24 cellular contexts compared by ENCODE assay signal in the genomic region with DNA sequence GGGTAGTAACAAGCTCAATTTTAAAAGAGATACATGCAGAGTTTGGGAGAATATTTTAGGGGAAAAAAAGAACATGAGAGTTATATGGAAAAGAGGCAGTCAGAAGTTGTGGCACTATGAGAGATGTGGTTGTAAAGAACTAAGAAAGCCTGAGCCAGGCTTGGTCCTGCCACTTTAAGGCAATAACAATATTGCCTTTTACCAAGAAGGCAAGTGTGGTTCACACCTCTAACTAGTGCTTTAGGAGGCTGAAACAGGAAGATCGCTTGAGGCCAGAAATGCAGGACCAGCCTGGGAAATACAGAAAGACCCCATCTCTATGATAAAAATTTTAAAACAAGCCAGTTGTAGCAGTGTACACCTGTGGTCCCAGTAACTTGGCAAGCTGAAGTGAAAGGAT.
"Had no signal": no experiment of that assay in that cellular context is flagged by ENCODE, and none has a peak within 500 bp of the region (broad histone marks: within the 10 kb centered on the region; RNA-seq: fewer than 3 reads in every experiment).

No MANE protein-coding gene starts in this region.

- H3K36me3 Mint-ChIP-seq: immature natural killer cell; naive thymus-derived CD8-positive, alpha-beta T cell; type B pancreatic cell had no signal

- H3K27ac Mint-ChIP-seq: progenitor cell of endocrine pancreas; stimulated activated naive CD8-positive, alpha-beta T cell treated with anti-CD3 and anti-CD28 coated beads, Interleukin-15, Interleukin-2, amounts not matched to agents 100 ng/mL and 50 ng/mL, for 24 hours; type B pancreatic cell had no signal

- H3K27ac ChIP-seq: left lung, lower lobe of right lung, ovary, right atrium auricular region, right lobe of liver, suprapubic skin, uterus had no signal

- H3K4me3 ChIP-seq: left lung, lower lobe of right lung, ovary, right atrium auricular region, right lobe of liver, smooth muscle cell, suprapubic skin, thoracic aorta, tibial artery, uterus had no signal

- H3K4me3 Mint-ChIP-seq: naive thymus-derived CD8-positive, alpha-beta T cell; stimulated activated naive CD8-positive, alpha-beta T cell treated with anti-CD3 and anti-CD28 coated beads, Interleukin-15, Interleukin-2, amounts not matched to agents 100 ng/mL and 50 ng/mL, for 24 hours; type B pancreatic cell had no signal

- ATAC-seq: left colon; left lung; lower lobe of right lung; naive thymus-derived CD8-positive, alpha-beta T cell; right lobe of liver had no signal

- H3K4me1 ChIP-seq: left lung, lower lobe of right lung, right atrium auricular region, right lobe of liver, suprapubic skin, tibial artery, uterus had no signal

- H3K4me1 Mint-ChIP-seq: immature natural killer cell had no signal

- DNase-seq: hypothalamus; immature natural killer cell; kidney; left colon; left lung; lower lobe of right lung; mammary epithelial cell; mesenchymal stem cell; naive thymus-derived CD8-positive, alpha-beta T cell; ovary; right lobe of liver; stimulated activated CD4-positive, alpha-beta T cell treated with anti-CD3 and anti-CD28 coated beads, Interleukin-1b, Interleukin-23, amount 100 ng/mL, for 48 hours; stimulated activated CD4-positive, alpha-beta T cell treated with anti-CD3 and anti-CD28 coated beads, Interleukin-2, amount 100 ng/mL, for 48 hours; stimulated activated CD4-positive, alpha-beta T cell treated with anti-CD3 and anti-CD28 coated beads, Interleukin-4, amount 100 ng/mL, for 4 hours; stimulated activated naive CD4-positive, alpha-beta T cell; tibial artery; uterus had no signal

- H3K27me3 Mint-ChIP-seq: progenitor cell of endocrine pancreas; stimulated activated naive CD8-positive, alpha-beta T cell treated with anti-CD3 and anti-CD28 coated beads, Interleukin-15, Interleukin-2, amounts not matched to agents 100 ng/mL and 50 ng/mL, for 24 hours; type B pancreatic cell had no signal

- H3K9me3 ChIP-seq: left lung, lower lobe of right lung, ovary, right atrium auricular region, right lobe of liver, suprapubic skin, thoracic aorta, tibial artery, uterus had no signal

- H3K27me3 ChIP-seq: left lung, ovary, right atrium auricular region, right lobe of liver, suprapubic skin, tibial artery, uterus had no signal

- H3K36me3 ChIP-seq: left lung, lower lobe of right lung, ovary, right atrium auricular region, right lobe of liver, suprapubic skin, thoracic aorta, tibial artery, uterus had no signal

- H3K9me3 Mint-ChIP-seq: immature natural killer cell; naive thymus-derived CD8-positive, alpha-beta T cell; stimulated activated naive CD8-positive, alpha-beta T cell treated with anti-CD3 and anti-CD28 coated beads, Interleukin-15, Interleukin-2, amounts not matched to agents 100 ng/mL and 50 ng/mL, for 24 hours; type B pancreatic cell had no signal
